ENCODE assay signal across 20 cellular contexts in genomic region chr12:12990700-12991468, GRCh38. TPM values are rescaled to one million over a fixed set of nuclear protein-coding genes. Genes with fewer than 3 reads are reported as not detected.
DNase-seq lines count a peak whose midpoint lies in the region; ATAC-seq and TF ChIP-seq lines count a peak whose summit lies in the region.
"Had no signal": no experiment of that assay in that cellular context is flagged by ENCODE, and none has a peak within 500 bp of the region (broad histone marks: within the 10 kb centered on the region; RNA-seq: fewer than 3 reads in every experiment).

No MANE protein-coding gene starts in this region.

- no peaks in the 10 kb centered on the region for H3K27me3 ChIP-seq in right lobe of liver

- 66% methylated on average over 5 of the region's 7 CpGs for WGBS in right lobe of liver (ENCODE audit: insufficient coverage, low coverage, low lambda C conversion rate, missing lambda C conversion rate)

- ATAC-seq in T-helper 17 cell, result no peak
- no peak for ATAC-seq in right lobe of liver
- no peak for ATAC-seq in GM21447 (IDR thresholded peaks at IDR 0.05; ENCODE audit: unreplicated experiment)
- ATAC-seq: activated CD8-positive, alpha-beta T cell treated with anti-CD3 and anti-CD28 coated beads, Interleukin-2, amount 10 ng/mL, durations not matched to agents 7 days and 5 days had no signal

- H3K27ac Mint-ChIP-seq in T-helper 17 cell (peak overlapping the region; percentile 82), progenitor cell of endocrine pancreas (peak overlapping the region; percentile 33)
- H3K27ac Mint-ChIP-seq: activated CD8-positive, alpha-beta T cell treated with anti-CD3 and anti-CD28 coated beads, Interleukin-2, amount 10 ng/mL, durations not matched to agents 7 days and 5 days; activated T-helper 1 cell treated with anti-CD3 and anti-CD28 coated beads, Interleukin-12 subunit alpha, Interleukin-12 subunit beta, Interleukin-2, Interleukin-4 antibody, amounts not matched to agents 30 ng/mL and 10 ng/mL and 1 ng/mL, durations not matched to agents 14 hours and 24 hours and 36 hours had no signal

- H3K4me3 Mint-ChIP-seq in T-helper 17 cell, result no peak overlapping the region
- no peak overlapping the region for H3K4me3 Mint-ChIP-seq in progenitor cell of endocrine pancreas (ENCODE audit: low read depth)
- H3K4me3 Mint-ChIP-seq: activated CD8-positive, alpha-beta T cell treated with anti-CD3 and anti-CD28 coated beads, Interleukin-2, amount 10 ng/mL, durations not matched to agents 7 days and 5 days; activated T-helper 1 cell treated with anti-CD3 and anti-CD28 coated beads, Interleukin-12 subunit alpha, Interleukin-12 subunit beta, Interleukin-2, Interleukin-4 antibody, amounts not matched to agents 30 ng/mL and 10 ng/mL and 1 ng/mL, durations not matched to agents 14 hours and 24 hours and 36 hours had no signal

- H3K4me1 ChIP-seq in right lobe of liver, result peaks cover 0 to 19% (median 0%) of the 10 kb centered on the region in 4 donors

- no peak overlapping the region for H3K4me3 ChIP-seq in fibroblast of villous mesenchyme (ENCODE audit: low read depth, low read length)
- H3K4me3 ChIP-seq in right lobe of liver, result no peak overlapping the region
- H3K4me3 ChIP-seq: thoracic aorta had no signal

- DNase-seq in DMS53 (lab: John Stamatoyannopoulos, UW) (peak; percentile 49), DMS53 treated with DMSO at 0.1 percent for 48 hours (lab: John Stamatoyannopoulos, UW; ENCODE audit: unreplicated experiment) (no peak), T-helper 17 cell (no peak), fibroblast of villous mesenchyme (ENCODE audit: low read depth) (peak; percentile 36), progenitor cell of endocrine pancreas (ENCODE audit: low spot score, unreplicated experiment) (no peak), right lobe of liver (no peak), HuH-7 (ENCODE audit: low spot score) (no peak)
- DNase-seq: activated CD8-positive, alpha-beta T cell treated with anti-CD3 and anti-CD28 coated beads, Interleukin-2, amount 10 ng/mL, durations not matched to agents 7 days and 5 days; NCI-H1092 treated with DMSO at 0.1 percent for 48 hours; NCI-H2107; NK-92 treated with Interleukin-12 subunit alpha and Interleukin-12 subunit beta, amount 100 ng/mL, for 24 hours; stimulated activated CD4-positive, alpha-beta T cell treated with anti-CD3 and anti-CD28 coated beads, Interleukin-4, amount 100 ng/mL, for 4 hours had no signal

- no peaks in the 10 kb centered on the region for H3K27me3 Mint-ChIP-seq in T-helper 17 cell
- H3K27me3 Mint-ChIP-seq in progenitor cell of endocrine pancreas, result no peaks in the 10 kb centered on the region

- peaks cover 0 to 37% (median 15%) of the 10 kb centered on the region in 4 donors for H3K36me3 ChIP-seq in right lobe of liver

- TF ChIP-seq CTCF in fibroblast of villous mesenchyme (IDR thresholded peaks at IDR 0.05; ENCODE audit: insufficient read depth, low read depth, low read length), result no peak
- no peak for TF ChIP-seq CTCF in progenitor cell of endocrine pancreas (IDR thresholded peaks at IDR 0.05; ENCODE audit: unreplicated experiment)
- no peak for TF ChIP-seq CTCF in right lobe of liver (IDR thresholded peaks at IDR 0.05)

- no peak overlapping the region for H3K27ac ChIP-seq in right lobe of liver
- H3K27ac ChIP-seq: 22Rv1, C4-2B, KMS-11 had no signal

- H3K9me3 ChIP-seq in T-helper 17 cell (ENCODE audit: control insufficient read depth, low read length, poor library complexity, severe bottlenecking) (no peaks in the 10 kb centered on the region), right lobe of liver (no peaks in the 10 kb centered on the region)
- H3K9me3 ChIP-seq: thoracic aorta had no signal

- H3K4me1 Mint-ChIP-seq in T-helper 17 cell (peaks cover 8% of the 10 kb centered on the region), progenitor cell of endocrine pancreas (ENCODE audit: low read depth) (peaks cover 20% of the 10 kb centered on the region)

- intact Hi-C loops in right lobe of liver (cut with DNase I), result no loop called here

- TF ChIP-seq POLR2A in right lobe of liver (IDR thresholded peaks at IDR 0.05), result no peak

- no peaks in the 10 kb centered on the region for H3K9me3 Mint-ChIP-seq in progenitor cell of endocrine pancreas (ENCODE audit: low read depth)
- H3K9me3 Mint-ChIP-seq: activated T-helper 1 cell treated with anti-CD3 and anti-CD28 coated beads, Interleukin-12 subunit alpha, Interleukin-12 subunit beta, Interleukin-2, Interleukin-4 antibody, amounts not matched to agents 30 ng/mL and 10 ng/mL and 1 ng/mL, durations not matched to agents 14 hours and 24 hours and 36 hours had no signal

- H3K36me3 Mint-ChIP-seq in T-helper 17 cell (ENCODE audit: low read depth) (peaks cover 2% of the 10 kb centered on the region), progenitor cell of endocrine pancreas (ENCODE audit: insufficient read depth) (peaks cover 20% of the 10 kb centered on the region)

RNA-seq across cellular contexts. Expression of gene HEBP1, which starts 9.2 kb away (rescaled TPM):
- 10 to 100 TPM; 10.8 to 11.5 TPM for total RNA-seq in T-helper 17 cell
- 12.2 and 19.9 TPM in 2 replicates for total RNA-seq in fibroblast of villous mesenchyme
- 109 and 111 TPM in 2 replicates for total RNA-seq in progenitor cell of endocrine pancreas
- total RNA-seq in right lobe of liver, result 100 to 1,000 TPM in 1 of 6 experiments, 10 to 100 TPM in 5; 45.8 to 100 (median 68.9) TPM

RNA-seq across cellular contexts. Expression of gene GPRC5D, which starts 38.9 kb away (rescaled TPM):
- total RNA-seq in T-helper 17 cell (not detected), fibroblast of villous mesenchyme (not detected in 2 replicates), progenitor cell of endocrine pancreas (not detected in 2 replicates), right lobe of liver (not detected)
- total RNA-seq: activated CD8-positive, alpha-beta T cell treated with anti-CD3 and anti-CD28 coated beads, Interleukin-2, amount 10 ng/mL, durations not matched to agents 7 days and 5 days; activated T-helper 1 cell treated with anti-CD3 and anti-CD28 coated beads, Interleukin-12 subunit alpha, Interleukin-12 subunit beta, Interleukin-2, Interleukin-4 antibody, amounts not matched to agents 30 ng/mL and 10 ng/mL and 1 ng/mL, durations not matched to agents 14 hours and 24 hours and 36 hours; endothelial cell of umbilical vein; omental fat pad; thoracic aorta had no signal

RNA-seq across cellular contexts. Expression of gene FAM234B, which starts 53.3 kb away (rescaled TPM):
- total RNA-seq in T-helper 17 cell (1 to 10 TPM; 1.9 to 2.5 TPM), fibroblast of villous mesenchyme (5.8 and 10.8 TPM in 2 replicates), progenitor cell of endocrine pancreas (18.7 and 19.7 TPM in 2 replicates), right lobe of liver (1 to 10 TPM; 2.9 to 4.8 (median 3.2) TPM)

Comparison
In these comparisons a context has a peak if more than half of its experiments do, and no peak if none do; other contexts are left out.
1. DNase-seq: peak in DMS53 (single experiment) and fibroblast of villous mesenchyme (single experiment); none in DMS53 treated with DMSO at 0.1 percent for 48 hours (single experiment), T-helper 17 cell (0 of 3), progenitor cell of endocrine pancreas (single experiment), right lobe of liver (0 of 3) and HuH-7 (single experiment).